Comparison of ENCODE assay signal across 8 cellular contexts in genomic region chr19:2151339-2152229, GRCh38. TPM values are rescaled to one million over a fixed set of nuclear protein-coding genes. Genes with fewer than 3 reads are reported as not detected.
DNase-seq lines count a peak whose midpoint lies in the region; ATAC-seq and TF ChIP-seq lines count a peak whose summit lies in the region.

AP3D1 (minus strand) TSS chr19:2151566; CDS start chr19:2151334, 232 bp downstream.

- TF ChIP-seq POLR2A in GM19099 (IDR thresholded peaks at IDR 0.05; ENCODE audit: extremely low read depth, insufficient read length, low read depth) = peak; percentile 70

- ATAC-seq in HG03432 (IDR thresholded peaks at IDR 0.05; ENCODE audit: unreplicated experiment) = peak; percentile 87

- DNase-seq in AG20443 (ENCODE audit: low spot score) = peak; percentile 99
- peak; percentile 90 for DNase-seq in NCI-H510A (lab: John Stamatoyannopoulos, UW)
- peak; percentile 100 for DNase-seq in activated CD4-positive, alpha-beta T cell treated with anti-CD3 and anti-CD28 coated beads for 1 hour
- DNase-seq in cerebellum (ENCODE audit: low spot score) = peak; percentile 100
- peak; percentile 100 for DNase-seq in islet precursor cell
- DNase-seq in stimulated activated CD4-positive, alpha-beta T cell treated with anti-CD3 and anti-CD28 coated beads, Interleukin-12 subunit alpha, Interleukin-12 subunit beta, amount 100 ng/mL, for 48 hours (ENCODE audit: low read depth in 2 of 3, low spot score in 1 of 3) = peak; percentile 99 to 100 (median 100)

RNA-seq across cellular contexts. Expression of gene AP3D1, which starts in this region (rescaled TPM):
- total RNA-seq in cerebellum = 56.6 TPM

Comparison
In these comparisons a context has a peak if more than half of its experiments do, and no peak if none do; other contexts are left out.
1. Peak in every context shown above with its lines: DNase-seq and ATAC-seq.